In the genomic region with DNA sequence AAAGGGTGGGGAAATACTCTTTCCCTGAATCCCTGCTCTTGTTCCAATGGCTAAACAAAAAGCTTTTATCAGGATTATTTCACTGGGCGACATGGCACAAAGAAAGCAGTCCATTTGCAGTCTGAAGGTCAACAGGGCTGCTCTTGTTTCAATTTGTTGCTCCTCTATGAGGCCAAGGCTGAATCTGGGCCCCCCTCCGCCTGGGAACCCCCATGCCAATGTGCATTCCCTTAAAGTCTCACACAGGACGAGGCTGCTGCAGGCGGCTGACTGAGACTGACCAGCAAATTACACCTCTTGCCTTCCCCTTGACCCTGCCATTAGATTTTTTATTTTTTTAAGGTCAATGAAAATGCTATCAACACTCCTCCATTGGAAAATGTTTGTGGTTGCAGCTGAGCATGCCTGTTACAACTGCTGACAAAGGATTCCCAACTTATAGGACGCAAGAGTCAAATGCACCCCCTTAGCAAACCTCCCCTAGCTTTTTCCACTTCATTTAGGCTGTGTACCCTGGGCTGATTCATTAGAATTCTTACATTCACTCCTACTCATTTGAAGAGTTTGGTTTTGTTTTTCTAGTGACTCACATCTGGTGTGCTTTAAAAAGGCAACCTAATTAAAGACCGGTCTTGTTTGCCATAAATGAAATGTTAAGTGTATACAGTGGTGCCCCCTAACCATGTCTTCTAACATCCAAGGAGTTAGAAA, we compare ENCODE assay signal across 9 cellular contexts.
DNase-seq lines count a peak whose midpoint lies in the region; ATAC-seq and TF ChIP-seq lines count a peak whose summit lies in the region.
"Had no signal": no experiment of that assay in that cellular context is flagged by ENCODE, and none has a peak within 500 bp of the region (broad histone marks: within the 10 kb centered on the region; RNA-seq: fewer than 3 reads in every experiment).

No MANE protein-coding gene starts in this region.

- H3K36me3 Mint-ChIP-seq in CD4-positive, alpha-beta memory T cell, result peaks cover 6 to 8% of the 10 kb centered on the region in 2 donors
- no peaks in the 10 kb centered on the region for H3K36me3 Mint-ChIP-seq in mesothelial cell of epicardium

- POLR2A ChIA-PET in CD4-positive, alpha-beta memory T cell (lab: Charles Lee; ENCODE audit: partially characterized antibody), result interaction anchor here (1.0 to 1.1 kb wide), 2 partner anchors 15 to 19 kb away, joined by 3 read pairs; no protein-coding TSS in a partner anchor

- CTCF ChIA-PET in CD4-positive, alpha-beta memory T cell (lab: Charles Lee; ENCODE audit: partially characterized antibody), result interaction anchor here (1.7 kb wide), 1 partner anchor 15 kb away, joined by 5 read pairs; no protein-coding TSS in a partner anchor

- peaks cover 60% of the 10 kb centered on the region for H3K4me1 ChIP-seq in CD4-positive, alpha-beta memory T cell (ENCODE audit: insufficient read depth, low read length)

- no peak for ATAC-seq in GM18909 (IDR thresholded peaks at IDR 0.05; ENCODE audit: poor library complexity, unreplicated experiment)
- ATAC-seq: left lobe of liver had no signal

- peaks cover 0 to 3% (median 0%) of the 10 kb centered on the region in 8 donors for H3K9me3 Mint-ChIP-seq in CD4-positive, alpha-beta memory T cell
- peaks cover 4% of the 10 kb centered on the region for H3K9me3 Mint-ChIP-seq in mesothelial cell of epicardium

- no peak for TF ChIP-seq CTCF in mesothelial cell of epicardium (IDR thresholded peaks at IDR 0.05; ENCODE audit: unreplicated experiment)

- intact Hi-C loops in CD4-positive, alpha-beta memory T cell (cut with micrococcal nuclease), result no loop called here

- no peaks in the 10 kb centered on the region for H3K27me3 Mint-ChIP-seq in CD4-positive, alpha-beta memory T cell
- no peaks in the 10 kb centered on the region for H3K27me3 Mint-ChIP-seq in mesothelial cell of epicardium (ENCODE audit: low read depth)

- no peak for DNase-seq in CD4-positive, alpha-beta memory T cell
- DNase-seq in HCEC 1CT (peak; percentile 66), astrocyte of the hippocampus (ENCODE audit: low read depth, low spot score) (peak; percentile 93), mesothelial cell of epicardium (ENCODE audit: low spot score in 2 of 2, unreplicated experiment in 2 of 2) (no peak), GDM1 (lab: John Stamatoyannopoulos, UW) (no peak), GM19240 (ENCODE audit: insufficient read length, low spot score) (no peak), NCI-H1048 (lab: John Stamatoyannopoulos, UW) (no peak)

- H3K4me1 Mint-ChIP-seq in CD4-positive, alpha-beta memory T cell, result peaks cover 57 to 88% (median 70%) of the 10 kb centered on the region in 4 donors
- H3K4me1 Mint-ChIP-seq in mesothelial cell of epicardium, result peaks cover 57% of the 10 kb centered on the region

- H3K27ac Mint-ChIP-seq in CD4-positive, alpha-beta memory T cell, result peak overlapping the region; percentile 27 to 84 (median 72)
- H3K27ac Mint-ChIP-seq in mesothelial cell of epicardium, result peak overlapping the region; percentile 14

- H3K27me3 ChIP-seq in CD4-positive, alpha-beta memory T cell (ENCODE audit: insufficient read depth, low read length), result no peaks in the 10 kb centered on the region

- no peak overlapping the region for H3K27ac ChIP-seq in CD4-positive, alpha-beta memory T cell (ENCODE audit: low read depth, low read length)

- peak overlapping the region in 6 of 8 donors; percentile 27 to 53 (median 34) for H3K4me3 Mint-ChIP-seq in CD4-positive, alpha-beta memory T cell
- H3K4me3 Mint-ChIP-seq in mesothelial cell of epicardium, result no peak overlapping the region

- H3K9me3 ChIP-seq in CD4-positive, alpha-beta memory T cell (ENCODE audit: control insufficient read depth in 1 of 2, low read length in 2 of 2), result no peaks in the 10 kb centered on the region

- no peaks in the 10 kb centered on the region for H3K36me3 ChIP-seq in CD4-positive, alpha-beta memory T cell (ENCODE audit: insufficient read depth, low read length)

- H3K4me3 ChIP-seq in CD4-positive, alpha-beta memory T cell (ENCODE audit: low read length in 2 of 2), result no peak overlapping the region

Comparison
In these comparisons a context has a peak if more than half of its experiments do, and no peak if none do; other contexts are left out.
1. DNase-seq: peak in HCEC 1CT (single experiment) and astrocyte of the hippocampus (single experiment); none in CD4-positive, alpha-beta memory T cell (0 of 5), mesothelial cell of epicardium (0 of 2), GDM1 (single experiment), GM19240 (single experiment) and NCI-H1048 (single experiment).